In the genomic region with DNA sequence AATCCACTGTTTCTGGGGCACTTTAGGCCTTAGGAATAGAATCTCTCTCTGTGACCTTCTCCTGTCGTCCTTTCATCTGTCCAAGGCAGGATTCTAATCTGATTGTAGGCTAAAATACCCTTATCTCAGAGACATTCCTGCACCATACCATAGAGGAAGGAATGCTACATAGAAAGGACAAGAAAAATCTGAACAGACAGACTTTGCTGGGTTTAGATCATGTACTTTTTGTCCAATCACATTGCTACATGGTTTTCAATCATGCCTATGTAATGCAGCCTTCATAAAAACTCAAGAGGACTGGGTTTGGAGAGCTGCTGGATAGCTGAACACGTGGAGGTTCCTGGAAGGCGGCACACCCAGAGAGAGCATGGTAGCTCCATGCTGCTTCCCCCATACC, we compare ENCODE assay signal across 27 cellular contexts.
"Had no signal": no experiment of that assay in that cellular context is flagged by ENCODE, and none has a peak within 500 bp of the region (broad histone marks: within the 10 kb centered on the region; RNA-seq: fewer than 3 reads in every experiment).

No MANE protein-coding gene starts in this region.

- H3K27me3 ChIP-seq: colonic mucosa, dorsolateral prefrontal cortex, esophagus muscularis mucosa, foreskin keratinocyte, gastrocnemius medialis, gastroesophageal sphincter, heart left ventricle, heart right ventricle had no signal

- ATAC-seq: effector memory CD8-positive, alpha-beta T cell; esophagus mucosa; foreskin keratinocyte; gastrocnemius medialis; gastroesophageal sphincter; heart left ventricle; heart right ventricle had no signal

- H3K27ac ChIP-seq: colonic mucosa, coronary artery, epithelial cell of prostate, esophagus muscularis mucosa, foreskin keratinocyte, gastrocnemius medialis, gastroesophageal sphincter, heart left ventricle, heart right ventricle had no signal

- H3K4me1 ChIP-seq: colonic mucosa, foreskin keratinocyte had no signal

- H3K9me3 ChIP-seq: colonic mucosa, gastrocnemius medialis, gastroesophageal sphincter had no signal

- DNase-seq: colonic mucosa; cortex of kidney; dermis blood vessel endothelial cell; dorsolateral prefrontal cortex; effector CD4-positive, alpha-beta T cell; effector CD8-positive, alpha-beta T cell; effector memory CD4-positive, alpha-beta T cell; effector memory CD8-positive, alpha-beta T cell; endodermal cell; erythroblast; foreskin fibroblast; foreskin keratinocyte; foreskin melanocyte; gastrocnemius medialis; glutamatergic neuron; head of caudate nucleus; heart left ventricle; heart right ventricle had no signal

- H3K4me3 ChIP-seq: colonic mucosa, coronary artery, dorsolateral prefrontal cortex, esophagus muscularis mucosa, gastrocnemius medialis, gastroesophageal sphincter, heart left ventricle, heart right ventricle had no signal

- FAIRE-seq: colon, endometrium, endothelial cell of umbilical vein, frontal cortex had no signal

- H3K36me3 ChIP-seq: colonic mucosa, esophagus muscularis mucosa, gastrocnemius medialis, gastroesophageal sphincter, heart left ventricle, heart right ventricle had no signal
